Comparison of ENCODE assay signal across 23 cellular contexts in genomic region chr13:43984292-43984691, GRCh38.
"Had no signal": no experiment of that assay in that cellular context is flagged by ENCODE, and none has a peak within 500 bp of the region (broad histone marks: within the 10 kb centered on the region; RNA-seq: fewer than 3 reads in every experiment).

No MANE protein-coding gene starts in this region.

- H3K4me3 ChIP-seq: SJSA1, SK-N-MC had no signal

- H3K36me3 ChIP-seq: SJSA1 had no signal

- DNase-seq: Kasumi-1, MM.1S, NCI-H1092 treated with DMSO at 0.1 percent for 48 hours, NCI-H1436 treated with DMSO at 0.1 percent for 48 hours, NCI-H1694, NCI-H187 treated with DMSO at 0.1 percent for 48 hours, NCI-H2029 treated with DMSO at 0.1 percent for 48 hours, NCI-H2171, NCI-H226, NCI-H446, NCI-H510A, NCI-H524 treated with DMSO at 0.1 percent for 48 hours, NCI-H69, NCI-H774, Right ventricle myocardium superior, RPMI8226, SIG-M5 had no signal

- H3K4me2 ChIP-seq: KMS-11 had no signal

- H3K27ac ChIP-seq: HL-60, KMS-11, SJSA1, SK-N-MC had no signal

- H3K27me3 ChIP-seq: SJSA1 had no signal

- H3K9me3 ChIP-seq: SJSA1 had no signal

- H3K9ac ChIP-seq: KMS-11 had no signal

- H3K4me1 ChIP-seq: SJSA1 had no signal

- FAIRE-seq: HTR-8/SVneo, RCC 7860 had no signal
